ENCODE assay signal across 8 cellular contexts in the genomic region with DNA sequence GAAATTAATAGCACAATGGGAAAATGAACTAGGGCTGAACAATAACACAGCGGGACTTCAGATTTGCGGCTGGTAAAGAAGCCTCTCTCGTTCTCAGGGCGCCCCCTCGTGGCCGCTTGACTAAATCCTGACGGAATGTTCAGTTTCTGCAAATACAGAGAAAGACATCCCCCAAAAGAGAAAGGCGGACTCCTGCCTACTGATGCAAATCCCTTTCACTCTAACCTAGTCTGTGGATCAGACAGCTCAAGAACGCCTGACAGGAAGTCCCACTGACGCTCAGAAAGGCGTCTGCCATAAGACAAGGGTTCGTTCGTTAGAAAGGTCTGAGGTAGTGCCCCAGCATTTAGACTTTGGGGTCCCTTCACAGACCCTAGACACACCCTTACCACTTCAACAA.
DNase-seq lines count a peak whose midpoint lies in the region; ATAC-seq lines count a peak whose summit lies in the region.

No MANE protein-coding gene starts in this region.

- peak overlapping the region; percentile 61 for H3K4me3 ChIP-seq in ACC112 (ENCODE audit: low read depth, low read length)

- ATAC-seq in GM19395 (IDR thresholded peaks at IDR 0.05; ENCODE audit: unreplicated experiment), result peak; percentile 60
- ATAC-seq in HG03135 (IDR thresholded peaks at IDR 0.05; ENCODE audit: unreplicated experiment), result no peak

- peaks cover 26% of the 10 kb centered on the region for H3K79me2 ChIP-seq in ACC112 (ENCODE audit: control insufficient read depth, insufficient read depth, low read length, unreplicated experiment)

- DNase-seq in NCI-H2196 (lab: John Stamatoyannopoulos, UW; ENCODE audit: unreplicated experiment), result peak; percentile 93
- peak; percentile 47 for DNase-seq in activated CD4-positive, CD25-positive, alpha-beta regulatory T cell treated with anti-CD3 and anti-CD28 coated beads, Interleukin-2, amount 50 U/mL, for 16 hours (ENCODE audit: low read depth, low spot score)
- DNase-seq in cerebellar cortex (ENCODE audit: low spot score), result peak; percentile 96
- DNase-seq in kidney glomerular epithelial cell (lab: John Stamatoyannopoulos, UW), result peak; percentile 93
- peak; percentile 23 to 61 for DNase-seq in stimulated activated CD4-positive, alpha-beta T cell treated with anti-CD3 and anti-CD28 coated beads, Interleukin-15, amount 100 ng/mL, for 1 hour (ENCODE audit: low read depth in 1 of 2, low spot score in 1 of 2)

- H3K27me3 ChIP-seq in ACC112 (ENCODE audit: insufficient read depth, low read length), result no peaks in the 10 kb centered on the region

- H2AFZ ChIP-seq in ACC112 (ENCODE audit: low read length, unreplicated experiment), result peak overlapping the region; percentile 27

- H3K27ac ChIP-seq in ACC112 (ENCODE audit: low read depth, low read length), result no peak overlapping the region

- H3K4me1 ChIP-seq in ACC112 (ENCODE audit: control insufficient read depth, insufficient read depth, low read length, unreplicated experiment), result peaks cover 58% of the 10 kb centered on the region

- no peaks in the 10 kb centered on the region for H3K36me3 ChIP-seq in ACC112 (ENCODE audit: insufficient read depth, low read length)

Comparison
In these comparisons a context has a peak if more than half of its experiments do, and no peak if none do; other contexts are left out.
1. DNase-seq: peak in every context shown above with its lines; median percentile 96 in cerebellar cortex; 93 in NCI-H2196; 93 in kidney glomerular epithelial cell; 47 in activated CD4-positive, CD25-positive, alpha-beta regulatory T cell treated with anti-CD3 and anti-CD28 coated beads, Interleukin-2, amount 50 U/mL, for 16 hours; 42 in stimulated activated CD4-positive, alpha-beta T cell treated with anti-CD3 and anti-CD28 coated beads, Interleukin-15, amount 100 ng/mL, for 1 hour.